Comparison of ENCODE assay signal across 11 cellular contexts in genomic region chr12:2387051-2387834, GRCh38.
DNase-seq lines count a peak whose midpoint lies in the region; ATAC-seq lines count a peak whose summit lies in the region.
"Had no signal": no experiment of that assay in that cellular context is flagged by ENCODE, and none has a peak within 500 bp of the region (broad histone marks: within the 10 kb centered on the region; RNA-seq: fewer than 3 reads in every experiment).

No MANE protein-coding gene starts in this region.

- H3K9me3 Mint-ChIP-seq in activated naive CD4-positive, alpha-beta T cell treated with anti-CD3 and anti-CD28 coated beads for 36 hours = no peaks in the 10 kb centered on the region

- intact Hi-C loops in activated naive CD4-positive, alpha-beta T cell treated with anti-CD3 and anti-CD28 coated beads for 36 hours (cut with micrococcal nuclease) = no loop called here

- DNase-seq in activated naive CD4-positive, alpha-beta T cell treated with anti-CD3 and anti-CD28 coated beads for 36 hours = peak; percentile 47
- no peak for DNase-seq in activated naive CD4-positive, alpha-beta T cell (lab: John Stamatoyannopoulos, UW)
- DNase-seq in RPMI7951 (ENCODE audit: low read depth) (peak; percentile 37), left lobe of liver (ENCODE audit: low spot score) (no peak), COLO668 (lab: John Stamatoyannopoulos, UW; ENCODE audit: unreplicated experiment) (no peak), A172 (ENCODE audit: low spot score) (no peak)
- no peak for DNase-seq in stimulated activated naive CD8-positive, alpha-beta T cell treated with anti-CD3 and anti-CD28 coated beads, Interleukin-15, Interleukin-2, amounts not matched to agents 100 U/mL and 50 U/mL, for 24 hours
- DNase-seq: BE2C, NCI-H524 treated with DMSO at 0.1 percent for 48 hours had no signal

- no peak overlapping the region for H3K4me3 Mint-ChIP-seq in activated naive CD4-positive, alpha-beta T cell treated with anti-CD3 and anti-CD28 coated beads for 36 hours

- peaks cover 2% of the 10 kb centered on the region for H3K27me3 Mint-ChIP-seq in activated naive CD4-positive, alpha-beta T cell treated with anti-CD3 and anti-CD28 coated beads for 36 hours (ENCODE audit: low read depth)

- CTCF ChIA-PET in activated naive CD4-positive, alpha-beta T cell treated with anti-CD3 and anti-CD28 coated beads for 36 hours (lab: Charles Lee) = interaction anchor here (0.6 kb wide), 1 partner anchor 40 kb away, joined by 3 read pairs; no protein-coding TSS in a partner anchor

- ATAC-seq in GM21786 (IDR thresholded peaks at IDR 0.05; ENCODE audit: unreplicated experiment) (peak; percentile 52), left lobe of liver (no peak)
- peak; percentile 62 for ATAC-seq in stimulated activated naive CD8-positive, alpha-beta T cell treated with anti-CD3 and anti-CD28 coated beads, Interleukin-15, Interleukin-2, amounts not matched to agents 100 U/mL and 50 U/mL, for 24 hours
- ATAC-seq: esophagus mucosa had no signal

- H3K27ac Mint-ChIP-seq in activated naive CD4-positive, alpha-beta T cell treated with anti-CD3 and anti-CD28 coated beads for 36 hours = no peak overlapping the region

- H3K4me1 Mint-ChIP-seq in activated naive CD4-positive, alpha-beta T cell treated with anti-CD3 and anti-CD28 coated beads for 36 hours (ENCODE audit: low read depth) = no peaks in the 10 kb centered on the region

- no peaks in the 10 kb centered on the region for H3K36me3 Mint-ChIP-seq in activated naive CD4-positive, alpha-beta T cell treated with anti-CD3 and anti-CD28 coated beads for 36 hours (ENCODE audit: low read depth)

Comparison
In these comparisons a context has a peak if more than half of its experiments do, and no peak if none do; other contexts are left out.
1. DNase-seq: peak in activated naive CD4-positive, alpha-beta T cell treated with anti-CD3 and anti-CD28 coated beads for 36 hours (single experiment) and RPMI7951 (single experiment); none in activated naive CD4-positive, alpha-beta T cell (0 of 4), stimulated activated naive CD8-positive, alpha-beta T cell treated with anti-CD3 and anti-CD28 coated beads, Interleukin-15, Interleukin-2, amounts not matched to agents 100 U/mL and 50 U/mL, for 24 hours (single experiment), left lobe of liver (single experiment), COLO668 (single experiment) and A172 (single experiment).